ENCODE assay signal across 2 cellular contexts in the genomic region with DNA sequence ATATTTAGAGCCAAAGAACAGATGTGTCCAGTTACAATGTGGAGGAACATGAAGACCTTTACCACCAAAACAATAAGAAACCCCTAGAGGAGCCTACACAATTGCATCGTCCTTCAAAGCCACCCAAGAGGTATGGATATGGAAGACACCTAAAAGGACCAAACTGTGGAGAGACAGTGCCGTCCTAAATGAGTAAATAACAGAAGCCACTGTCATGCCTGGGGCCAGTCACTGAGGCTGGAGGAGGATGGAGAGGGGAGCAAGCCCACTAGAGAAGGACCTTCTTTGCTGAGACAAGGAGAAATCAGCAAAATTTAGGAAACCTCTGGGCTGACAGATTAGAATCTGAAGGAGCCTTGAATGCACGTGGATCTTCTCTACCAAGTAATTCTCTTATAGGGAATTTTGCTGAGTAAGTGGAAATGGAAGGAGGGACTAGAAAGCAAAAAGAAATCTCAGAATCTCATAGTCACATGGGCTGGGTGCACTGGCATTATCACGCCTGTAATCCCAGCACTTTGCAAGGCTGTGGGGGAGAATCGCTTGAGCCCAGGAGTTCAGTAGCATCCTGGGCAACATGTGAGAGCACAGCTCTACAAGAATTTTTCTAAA.
A peak's percentile ranks its signal among the peaks of the same experiment; 100 is the strongest.
TF ChIP-seq lines count a peak whose summit lies in the region.

No MANE protein-coding gene starts in this region.

TF ChIP-seq in A549, 52 proteins besides CTCF, POLR2A, EP300 and RAD21:
- TF ChIP-seq MAFK (IDR thresholded peaks at IDR 0.05; ENCODE audit: partially characterized antibody) (peak; percentile 90), KDM5A (IDR thresholded peaks at IDR 0.05) (no peak), NPAS2 (CRISPR knock-in tag; IDR thresholded peaks at IDR 0.05; ENCODE audit: borderline replicate concordance) (no peak)
TF ChIP-seq in A549: peak in this region for 1.

TF ChIP-seq in K562, 482 proteins besides CTCF, POLR2A, EP300 and RAD21:
- TF ChIP-seq THAP12 (CRISPR knock-in tag; IDR thresholded peaks at IDR 0.05) (no peak), USF2 (CRISPR knock-in tag; IDR thresholded peaks at IDR 0.05) (no peak), ZNF280B (CRISPR knock-in tag; IDR thresholded peaks at IDR 0.05) (no peak), HMGN3 (IDR thresholded peaks at IDR 0.05; ENCODE audit: borderline replicate concordance, extremely low read depth, insufficient read length, low read depth, low read length) (no peak), CCNT2 (IDR thresholded peaks at IDR 0.05; ENCODE audit: borderline replicate concordance, extremely low read depth, insufficient read length, low read depth, low read length) (no peak), U2AF1 (optimal IDR thresholded peaks at IDR 0.05; ENCODE audit: low read depth, low read length) (no peak), AFF4 (CRISPR knock-in tag; IDR thresholded peaks at IDR 0.05) (no peak), MAFK (IDR thresholded peaks at IDR 0.05; ENCODE audit: low read length) (peak; percentile 80), MTA3 (IDR thresholded peaks at IDR 0.05; ENCODE audit: borderline replicate concordance) (no peak), MAFG (tag; conservative IDR thresholded peaks at IDR 0.05) (peak; percentile 76), ZNF764 (CRISPR knock-in tag; IDR thresholded peaks at IDR 0.05; ENCODE audit: low read depth) (no peak), YBX1 (IDR thresholded peaks at IDR 0.05) (no peak), BRF1 (IDR thresholded peaks at IDR 0.05; ENCODE audit: borderline replicate concordance, extremely low read depth, insufficient read length) (no peak), ZNF316 (IDR thresholded peaks at IDR 0.05) (peak; percentile 83), BACH1 (tag; IDR thresholded peaks at IDR 0.05) (no peak), AFF1 (IDR thresholded peaks at IDR 0.05; ENCODE audit: low read depth in 1 of 2, partially characterized antibody in 2 of 2) (no peak), FOXP1 (CRISPR knock-in tag; IDR thresholded peaks at IDR 0.05) (no peak), ZSCAN32 (CRISPR knock-in tag; IDR thresholded peaks at IDR 0.05) (no peak), WHSC1 (IDR thresholded peaks at IDR 0.05; ENCODE audit: low read length) (no peak), HNRNPK (IDR thresholded peaks at IDR 0.05; ENCODE audit: low read depth, low read length, poor library complexity, severe bottlenecking) (no peak), HNRNPL (IDR thresholded peaks at IDR 0.05; ENCODE audit: low read depth, low read length) (no peak), ELK3 (CRISPR knock-in tag; IDR thresholded peaks at IDR 0.05) (no peak), C11orf30 (IDR thresholded peaks at IDR 0.05; ENCODE audit: low read depth) (peak; percentile 79), MAFF (IDR thresholded peaks at IDR 0.05; ENCODE audit: low read length) (peak; percentile 83), MCM5 (IDR thresholded peaks at IDR 0.05; ENCODE audit: low read depth) (no peak)
- TF ChIP-seq, protein P1, sequence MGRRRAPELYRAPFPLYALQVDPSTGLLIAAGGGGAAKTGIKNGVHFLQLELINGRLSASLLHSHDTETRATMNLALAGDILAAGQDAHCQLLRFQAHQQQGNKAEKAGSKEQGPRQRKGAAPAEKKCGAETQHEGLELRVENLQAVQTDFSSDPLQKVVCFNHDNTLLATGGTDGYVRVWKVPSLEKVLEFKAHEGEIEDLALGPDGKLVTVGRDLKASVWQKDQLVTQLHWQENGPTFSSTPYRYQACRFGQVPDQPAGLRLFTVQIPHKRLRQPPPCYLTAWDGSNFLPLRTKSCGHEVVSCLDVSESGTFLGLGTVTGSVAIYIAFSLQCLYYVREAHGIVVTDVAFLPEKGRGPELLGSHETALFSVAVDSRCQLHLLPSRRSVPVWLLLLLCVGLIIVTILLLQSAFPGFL (CRISPR knock-in tag; IDR thresholded peaks at IDR 0.05), result no peak
- TF ChIP-seq, protein P2, sequence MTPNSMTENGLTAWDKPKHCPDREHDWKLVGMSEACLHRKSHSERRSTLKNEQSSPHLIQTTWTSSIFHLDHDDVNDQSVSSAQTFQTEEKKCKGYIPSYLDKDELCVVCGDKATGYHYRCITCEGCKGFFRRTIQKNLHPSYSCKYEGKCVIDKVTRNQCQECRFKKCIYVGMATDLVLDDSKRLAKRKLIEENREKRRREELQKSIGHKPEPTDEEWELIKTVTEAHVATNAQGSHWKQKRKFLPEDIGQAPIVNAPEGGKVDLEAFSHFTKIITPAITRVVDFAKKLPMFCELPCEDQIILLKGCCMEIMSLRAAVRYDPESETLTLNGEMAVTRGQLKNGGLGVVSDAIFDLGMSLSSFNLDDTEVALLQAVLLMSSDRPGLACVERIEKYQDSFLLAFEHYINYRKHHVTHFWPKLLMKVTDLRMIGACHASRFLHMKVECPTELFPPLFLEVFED (CRISPR knock-in tag; conservative IDR thresholded peaks at IDR 0.05), result no peak
- TF ChIP-seq, protein P3, sequence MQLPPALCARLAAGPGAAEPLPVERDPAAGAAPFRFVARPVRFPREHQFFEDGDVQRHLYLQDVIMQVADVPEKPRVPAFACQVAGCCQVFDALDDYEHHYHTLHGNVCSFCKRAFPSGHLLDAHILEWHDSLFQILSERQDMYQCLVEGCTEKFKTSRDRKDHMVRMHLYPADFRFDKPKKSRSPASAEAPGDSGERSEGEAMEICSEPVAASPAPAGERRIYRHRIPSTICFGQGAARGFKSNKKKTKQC (CRISPR knock-in tag; IDR thresholded peaks at IDR 0.05), result no peak
